8 cellular contexts compared by ENCODE assay signal in genomic region chr1:58783993-58784757, GRCh38. TPM values are rescaled to one million over a fixed set of nuclear protein-coding genes. Genes with fewer than 3 reads are reported as not detected.
DNase-seq lines count a peak whose midpoint lies in the region; ATAC-seq and TF ChIP-seq lines count a peak whose summit lies in the region.

TSS of gene JUN (minus strand) at chr1:58784047. CDS start at chr1:58783070, 977 bp downstream.

- no peak within 1 kb of the TSS for H2AFZ ChIP-seq in OCI-LY1 (ENCODE audit: low read length)

- H3K4me3 ChIP-seq in HUES64 (ENCODE audit: low read length) (peak within 1 kb of the TSS; percentile 74), OCI-LY1 (ENCODE audit: low read depth, low read length, poor library complexity, severe bottlenecking) (peak within 1 kb of the TSS; percentile 72)

- H3K9me2 ChIP-seq in OCI-LY1 (ENCODE audit: low read depth, low read length), result no peaks in the 10 kb centered on the region

- DNase-seq in Caki2 (ENCODE audit: low read depth) (peak; percentile 100), mesenteric fat pad (ENCODE audit: low spot score) (peak; percentile 99)
- peak; percentile 98 for DNase-seq in activated CD8-positive, alpha-beta memory T cell treated with anti-CD3 and anti-CD28 coated beads, Interleukin-2, amount 50 U/mL, for 4 hours
- peak; percentile 84 for DNase-seq in stimulated activated CD8-positive, alpha-beta memory T cell treated with anti-CD3 and anti-CD28 coated beads, Interleukin-15, amount 100 ng/mL, for 24 hours (ENCODE audit: low read depth)

- H3K9me3 ChIP-seq in HUES64 (ENCODE audit: insufficient read depth, low read depth, low read length) (0 out of 2 replicates have a peak, but pooled peaks cover 7% of the 10 kb centered on the region), OCI-LY1 (ENCODE audit: low read length) (no peaks in the 10 kb centered on the region)

- peaks cover 55% of the 10 kb centered on the region for H3K27me3 ChIP-seq in HUES64 (ENCODE audit: insufficient read depth, low read length)
- no peaks in the 10 kb centered on the region; the same call in 1 of the 2 replicates for H3K27me3 ChIP-seq in OCI-LY1 (ENCODE audit: insufficient read depth, low read length)

- peak within 1 kb of the TSS; percentile 82 for H3K4me2 ChIP-seq in OCI-LY1 (ENCODE audit: low read length)

- no peak for TF ChIP-seq CTCF in OCI-LY1 (IDR thresholded peaks at IDR 0.05; ENCODE audit: low read length)

- in situ Hi-C loops in Caki2 (cut with HindIII; ENCODE audit: low pct_unique_long_range_greater_than_20kb, low sequenced_read_pairs) (no loop called here), endometrial microvascular endothelial cells (cut with HindIII; ENCODE audit: inconsistent ontology term, low pct_unique_long_range_greater_than_20kb, low sequenced_read_pairs) (no loop called here)

- no peaks in the 10 kb centered on the region for H3K79me2 ChIP-seq in OCI-LY1 (ENCODE audit: insufficient read depth, low read length)

- under 1% methylated on average over 57 of the region's 57 CpGs for WGBS in HUES64

- H3F3A ChIP-seq in OCI-LY1 (ENCODE audit: insufficient read depth, low read length), result no peaks in the 10 kb centered on the region

- no peaks in the 10 kb centered on the region for H3K36me3 ChIP-seq in HUES64 (ENCODE audit: insufficient read depth, low read length)
- H3K36me3 ChIP-seq in OCI-LY1 (ENCODE audit: insufficient read depth, low read length), result no peaks in the 10 kb centered on the region; the same call in 1 of the 2 replicates

- ATAC-seq in GM21447 (IDR thresholded peaks at IDR 0.05; ENCODE audit: unreplicated experiment), result peak; percentile 76

- peaks cover 16% of the 10 kb centered on the region for H3K4me1 ChIP-seq in HUES64 (ENCODE audit: insufficient read depth, low read length)
- H3K4me1 ChIP-seq in OCI-LY1 (ENCODE audit: insufficient read depth, low read length, severe bottlenecking), result peaks cover 30% of the 10 kb centered on the region

- peak within 1 kb of the TSS; percentile 90; the same call in 1 of the 2 replicates for H3K27ac ChIP-seq in HUES64 (ENCODE audit: low read depth, low read length)
- peak within 1 kb of the TSS; percentile 21 for H3K27ac ChIP-seq in OCI-LY1 (ENCODE audit: low read depth, low read length, poor library complexity, severe bottlenecking)

- peak within 1 kb of the TSS; percentile 67 for H3K9ac ChIP-seq in HUES64 (ENCODE audit: low read depth, low read length)
- H3K9ac ChIP-seq in OCI-LY1 (ENCODE audit: low read length), result peak within 1 kb of the TSS; percentile 76

- no peaks in the 10 kb centered on the region for H4K20me1 ChIP-seq in OCI-LY1 (ENCODE audit: insufficient read depth, low read length)

RNA-seq across cellular contexts. Expression of gene JUN, which starts in this region (rescaled TPM):
- 44.5 and 46.7 TPM in 2 replicates for total RNA-seq in Caki2 (2014; rRNA removed; shearing (Covaris generic); ENCODE audit: low replicate concordance)
- polyA plus RNA-seq in HUES64 (2013, experiment 1 of 2), result 6.0 TPM
- 6.0 TPM for polyA plus RNA-seq in HUES64 (2013, experiment 2 of 2)
- 117 TPM for total RNA-seq in endometrial microvascular endothelial cells (ENCODE audit: inconsistent ontology term)
- 298 TPM for total RNA-seq in mesenteric fat pad

Comparison
In these comparisons a context has a peak if more than half of its experiments do, and no peak if none do; other contexts are left out.
1. Peak in every context shown above with its lines: DNase-seq, ATAC-seq, H3K4me3 ChIP-seq and H3K27ac ChIP-seq.